Comparison of ENCODE assay signal across 1 cellular context in the genomic region with DNA sequence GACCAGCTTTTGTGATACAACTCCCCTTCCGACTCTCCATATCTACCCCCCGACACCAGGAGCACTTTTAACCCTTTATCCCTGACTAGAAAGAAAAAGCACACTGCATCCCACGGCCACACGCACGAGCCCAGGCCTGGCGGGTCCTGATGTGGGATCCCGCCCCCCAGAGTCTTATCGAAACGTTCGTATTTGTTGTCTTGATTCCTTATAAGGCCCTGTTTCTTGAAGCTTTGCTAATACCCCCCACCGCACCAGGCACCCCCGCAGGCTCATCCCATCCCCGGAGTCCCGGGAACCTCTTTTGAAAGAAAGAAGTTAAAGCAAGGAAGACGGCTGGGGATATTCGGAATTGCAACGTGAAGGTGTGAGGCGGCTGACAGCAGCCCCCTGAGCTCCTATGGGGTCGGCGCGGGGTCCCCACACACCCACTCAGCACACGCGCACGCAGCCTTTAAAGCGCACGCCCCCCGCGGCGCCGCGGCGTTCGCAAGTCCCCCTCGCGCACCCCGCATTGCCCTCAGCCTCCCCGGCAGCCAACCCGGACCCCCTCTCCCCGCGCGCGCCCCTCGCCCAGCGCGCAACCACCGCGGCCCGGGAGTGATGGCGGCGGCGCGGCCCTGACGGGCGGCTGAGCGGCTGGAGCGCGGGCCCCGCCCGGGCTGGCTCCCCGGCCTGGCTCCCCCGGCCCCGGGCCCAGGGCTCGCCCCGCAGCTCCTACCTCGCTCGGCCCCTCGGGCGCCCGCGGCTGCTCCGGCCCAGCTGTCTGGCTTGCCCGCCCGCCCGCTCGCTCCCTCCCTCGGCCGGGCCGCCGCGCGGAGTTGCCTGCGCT.
TF ChIP-seq lines count a peak whose summit lies in the region.

No MANE protein-coding gene starts in this region.

TF ChIP-seq in HepG2, 621 proteins besides CTCF, POLR2A, EP300 and RAD21 (continued from another document):
- TF ChIP-seq, protein P1, sequence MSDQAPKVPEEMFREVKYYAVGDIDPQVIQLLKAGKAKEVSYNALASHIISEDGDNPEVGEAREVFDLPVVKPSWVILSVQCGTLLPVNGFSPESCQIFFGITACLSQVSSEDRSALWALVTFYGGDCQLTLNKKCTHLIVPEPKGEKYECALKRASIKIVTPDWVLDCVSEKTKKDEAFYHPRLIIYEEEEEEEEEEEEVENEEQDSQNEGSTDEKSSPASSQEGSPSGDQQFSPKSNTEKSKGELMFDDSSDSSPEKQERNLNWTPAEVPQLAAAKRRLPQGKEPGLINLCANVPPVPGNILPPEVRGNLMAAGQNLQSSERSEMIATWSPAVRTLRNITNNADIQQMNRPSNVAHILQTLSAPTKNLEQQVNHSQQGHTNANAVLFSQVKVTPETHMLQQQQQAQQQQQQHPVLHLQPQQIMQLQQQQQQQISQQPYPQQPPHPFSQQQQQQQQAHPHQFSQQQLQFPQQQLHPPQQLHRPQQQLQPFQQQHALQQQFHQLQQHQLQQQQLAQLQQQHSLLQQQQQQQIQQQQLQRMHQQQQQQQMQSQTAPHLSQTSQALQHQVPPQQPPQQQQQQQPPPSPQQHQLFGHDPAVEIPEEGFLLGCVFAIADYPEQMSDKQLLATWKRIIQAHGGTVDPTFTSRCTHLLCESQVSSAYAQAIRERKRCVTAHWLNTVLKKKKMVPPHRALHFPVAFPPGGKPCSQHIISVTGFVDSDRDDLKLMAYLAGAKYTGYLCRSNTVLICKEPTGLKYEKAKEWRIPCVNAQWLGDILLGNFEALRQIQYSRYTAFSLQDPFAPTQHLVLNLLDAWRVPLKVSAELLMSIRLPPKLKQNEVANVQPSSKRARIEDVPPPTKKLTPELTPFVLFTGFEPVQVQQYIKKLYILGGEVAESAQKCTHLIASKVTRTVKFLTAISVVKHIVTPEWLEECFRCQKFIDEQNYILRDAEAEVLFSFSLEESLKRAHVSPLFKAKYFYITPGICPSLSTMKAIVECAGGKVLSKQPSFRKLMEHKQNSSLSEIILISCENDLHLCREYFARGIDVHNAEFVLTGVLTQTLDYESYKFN (CRISPR knock-in tag; conservative IDR thresholded peaks at IDR 0.05): no peak
- 0 out of 2 replicates have a peak, but pooled peaks have one; percentile 28 for TF ChIP-seq TARDBP (CRISPR knock-in tag; IDR thresholded peaks at IDR 0.05)
- TF ChIP-seq ZNF607 (CRISPR knock-in tag; IDR thresholded peaks at IDR 0.05; ENCODE audit: borderline replicate concordance): 0 out of 2 replicates have a peak, but pooled peaks have one; percentile 10
- 0 out of 2 replicates have a peak, but pooled peaks have one; percentile 2 for TF ChIP-seq ZSCAN21 (CRISPR knock-in tag; IDR thresholded peaks at IDR 0.05; ENCODE audit: borderline replicate concordance)
- peak; percentile 86 for TF ChIP-seq ZNF652 (CRISPR knock-in tag; IDR thresholded peaks at IDR 0.05; ENCODE audit: borderline replicate concordance, low read depth)
- no peak for TF ChIP-seq KLF15 (CRISPR knock-in tag; IDR thresholded peaks at IDR 0.05; ENCODE audit: borderline replicate concordance)
- TF ChIP-seq, protein P2, sequence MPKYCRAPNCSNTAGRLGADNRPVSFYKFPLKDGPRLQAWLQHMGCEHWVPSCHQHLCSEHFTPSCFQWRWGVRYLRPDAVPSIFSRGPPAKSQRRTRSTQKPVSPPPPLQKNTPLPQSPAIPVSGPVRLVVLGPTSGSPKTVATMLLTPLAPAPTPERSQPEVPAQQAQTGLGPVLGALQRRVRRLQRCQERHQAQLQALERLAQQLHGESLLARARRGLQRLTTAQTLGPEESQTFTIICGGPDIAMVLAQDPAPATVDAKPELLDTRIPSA (CRISPR knock-in tag; IDR thresholded peaks at IDR 0.05; ENCODE audit: borderline replicate concordance): no peak
- TF ChIP-seq SMYD3 (CRISPR knock-in tag; IDR thresholded peaks at IDR 0.05): peak; percentile 65; the same call in 1 of the 2 replicates
- TF ChIP-seq, protein P3, sequence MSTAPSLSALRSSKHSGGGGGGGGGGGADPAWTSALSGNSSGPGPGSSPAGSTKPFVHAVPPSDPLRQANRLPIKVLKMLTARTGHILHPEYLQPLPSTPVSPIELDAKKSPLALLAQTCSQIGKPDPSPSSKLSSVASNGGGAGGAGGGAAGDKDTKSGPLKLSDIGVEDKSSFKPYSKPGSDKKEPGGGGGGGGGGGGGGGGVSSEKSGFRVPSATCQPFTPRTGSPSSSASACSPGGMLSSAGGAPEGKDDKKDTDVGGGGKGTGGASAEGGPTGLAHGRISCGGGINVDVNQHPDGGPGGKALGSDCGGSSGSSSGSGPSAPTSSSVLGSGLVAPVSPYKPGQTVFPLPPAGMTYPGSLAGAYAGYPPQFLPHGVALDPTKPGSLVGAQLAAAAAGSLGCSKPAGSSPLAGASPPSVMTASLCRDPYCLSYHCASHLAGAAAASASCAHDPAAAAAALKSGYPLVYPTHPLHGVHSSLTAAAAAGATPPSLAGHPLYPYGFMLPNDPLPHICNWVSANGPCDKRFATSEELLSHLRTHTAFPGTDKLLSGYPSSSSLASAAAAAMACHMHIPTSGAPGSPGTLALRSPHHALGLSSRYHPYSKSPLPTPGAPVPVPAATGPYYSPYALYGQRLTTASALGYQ (CRISPR knock-in tag; IDR thresholded peaks at IDR 0.05): no peak
- 0 out of 2 replicates have a peak, but pooled peaks have one; percentile 32 for TF ChIP-seq ZNF350 (CRISPR knock-in tag; IDR thresholded peaks at IDR 0.05; ENCODE audit: borderline replicate concordance, low read depth)
- TF ChIP-seq PHF21A (CRISPR knock-in tag; IDR thresholded peaks at IDR 0.05): 0 out of 2 replicates have a peak, but pooled peaks have one; percentile 13
- TF ChIP-seq ARID2 (CRISPR knock-in tag; IDR thresholded peaks at IDR 0.05; ENCODE audit: borderline replicate concordance): peak; percentile 79
- TF ChIP-seq ZBTB7B (CRISPR knock-in tag; IDR thresholded peaks at IDR 0.05): peak; percentile 51
- TF ChIP-seq, protein P4, sequence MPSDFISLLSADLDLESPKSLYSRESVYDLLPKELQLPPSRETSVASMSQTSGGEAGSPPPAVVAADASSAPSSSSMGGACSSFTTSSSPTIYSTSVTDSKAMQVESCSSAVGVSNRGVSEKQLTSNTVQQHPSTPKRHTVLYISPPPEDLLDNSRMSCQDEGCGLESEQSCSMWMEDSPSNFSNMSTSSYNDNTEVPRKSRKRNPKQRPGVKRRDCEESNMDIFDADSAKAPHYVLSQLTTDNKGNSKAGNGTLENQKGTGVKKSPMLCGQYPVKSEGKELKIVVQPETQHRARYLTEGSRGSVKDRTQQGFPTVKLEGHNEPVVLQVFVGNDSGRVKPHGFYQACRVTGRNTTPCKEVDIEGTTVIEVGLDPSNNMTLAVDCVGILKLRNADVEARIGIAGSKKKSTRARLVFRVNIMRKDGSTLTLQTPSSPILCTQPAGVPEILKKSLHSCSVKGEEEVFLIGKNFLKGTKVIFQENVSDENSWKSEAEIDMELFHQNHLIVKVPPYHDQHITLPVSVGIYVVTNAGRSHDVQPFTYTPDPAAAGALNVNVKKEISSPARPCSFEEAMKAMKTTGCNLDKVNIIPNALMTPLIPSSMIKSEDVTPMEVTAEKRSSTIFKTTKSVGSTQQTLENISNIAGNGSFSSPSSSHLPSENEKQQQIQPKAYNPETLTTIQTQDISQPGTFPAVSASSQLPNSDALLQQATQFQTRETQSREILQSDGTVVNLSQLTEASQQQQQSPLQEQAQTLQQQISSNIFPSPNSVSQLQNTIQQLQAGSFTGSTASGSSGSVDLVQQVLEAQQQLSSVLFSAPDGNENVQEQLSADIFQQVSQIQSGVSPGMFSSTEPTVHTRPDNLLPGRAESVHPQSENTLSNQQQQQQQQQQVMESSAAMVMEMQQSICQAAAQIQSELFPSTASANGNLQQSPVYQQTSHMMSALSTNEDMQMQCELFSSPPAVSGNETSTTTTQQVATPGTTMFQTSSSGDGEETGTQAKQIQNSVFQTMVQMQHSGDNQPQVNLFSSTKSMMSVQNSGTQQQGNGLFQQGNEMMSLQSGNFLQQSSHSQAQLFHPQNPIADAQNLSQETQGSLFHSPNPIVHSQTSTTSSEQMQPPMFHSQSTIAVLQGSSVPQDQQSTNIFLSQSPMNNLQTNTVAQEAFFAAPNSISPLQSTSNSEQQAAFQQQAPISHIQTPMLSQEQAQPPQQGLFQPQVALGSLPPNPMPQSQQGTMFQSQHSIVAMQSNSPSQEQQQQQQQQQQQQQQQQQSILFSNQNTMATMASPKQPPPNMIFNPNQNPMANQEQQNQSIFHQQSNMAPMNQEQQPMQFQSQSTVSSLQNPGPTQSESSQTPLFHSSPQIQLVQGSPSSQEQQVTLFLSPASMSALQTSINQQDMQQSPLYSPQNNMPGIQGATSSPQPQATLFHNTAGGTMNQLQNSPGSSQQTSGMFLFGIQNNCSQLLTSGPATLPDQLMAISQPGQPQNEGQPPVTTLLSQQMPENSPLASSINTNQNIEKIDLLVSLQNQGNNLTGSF (CRISPR knock-in tag; IDR thresholded peaks at IDR 0.05): 0 out of 2 replicates have a peak, but pooled peaks have one; percentile 14
- TF ChIP-seq, protein P5, sequence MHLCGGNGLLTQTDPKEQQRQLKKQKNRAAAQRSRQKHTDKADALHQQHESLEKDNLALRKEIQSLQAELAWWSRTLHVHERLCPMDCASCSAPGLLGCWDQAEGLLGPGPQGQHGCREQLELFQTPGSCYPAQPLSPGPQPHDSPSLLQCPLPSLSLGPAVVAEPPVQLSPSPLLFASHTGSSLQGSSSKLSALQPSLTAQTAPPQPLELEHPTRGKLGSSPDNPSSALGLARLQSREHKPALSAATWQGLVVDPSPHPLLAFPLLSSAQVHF (CRISPR knock-in tag; IDR thresholded peaks at IDR 0.05): no peak
- no peak for TF ChIP-seq HNRNPH1 (optimal IDR thresholded peaks at IDR 0.05; ENCODE audit: low read depth, low read length)
- peak; percentile 16 for TF ChIP-seq RBM39 (IDR thresholded peaks at IDR 0.05; ENCODE audit: low read depth, low read length, poor library complexity, severe bottlenecking)
- TF ChIP-seq SNAI1 (CRISPR knock-in tag; IDR thresholded peaks at IDR 0.05; ENCODE audit: borderline replicate concordance): peak; percentile 17; the same call in 1 of the 2 replicates
- TF ChIP-seq NFKB2 (CRISPR knock-in tag; IDR thresholded peaks at IDR 0.05; ENCODE audit: borderline replicate concordance): 0 out of 2 replicates have a peak, but pooled peaks have one; percentile 39
- peak; percentile 26; the same call in 1 of the 2 replicates for TF ChIP-seq MYC (CRISPR knock-in tag; IDR thresholded peaks at IDR 0.05; ENCODE audit: borderline replicate concordance)
- TF ChIP-seq GZF1 (CRISPR knock-in tag; IDR thresholded peaks at IDR 0.05): no peak
- peak; percentile 17; the same call in 1 of the 2 replicates for TF ChIP-seq ELF1 (CRISPR knock-in tag; IDR thresholded peaks at IDR 0.05)
- TF ChIP-seq SALL1 (CRISPR knock-in tag; IDR thresholded peaks at IDR 0.05): peak; percentile 36; the same call in 1 of the 2 replicates
- TF ChIP-seq, protein P6, sequence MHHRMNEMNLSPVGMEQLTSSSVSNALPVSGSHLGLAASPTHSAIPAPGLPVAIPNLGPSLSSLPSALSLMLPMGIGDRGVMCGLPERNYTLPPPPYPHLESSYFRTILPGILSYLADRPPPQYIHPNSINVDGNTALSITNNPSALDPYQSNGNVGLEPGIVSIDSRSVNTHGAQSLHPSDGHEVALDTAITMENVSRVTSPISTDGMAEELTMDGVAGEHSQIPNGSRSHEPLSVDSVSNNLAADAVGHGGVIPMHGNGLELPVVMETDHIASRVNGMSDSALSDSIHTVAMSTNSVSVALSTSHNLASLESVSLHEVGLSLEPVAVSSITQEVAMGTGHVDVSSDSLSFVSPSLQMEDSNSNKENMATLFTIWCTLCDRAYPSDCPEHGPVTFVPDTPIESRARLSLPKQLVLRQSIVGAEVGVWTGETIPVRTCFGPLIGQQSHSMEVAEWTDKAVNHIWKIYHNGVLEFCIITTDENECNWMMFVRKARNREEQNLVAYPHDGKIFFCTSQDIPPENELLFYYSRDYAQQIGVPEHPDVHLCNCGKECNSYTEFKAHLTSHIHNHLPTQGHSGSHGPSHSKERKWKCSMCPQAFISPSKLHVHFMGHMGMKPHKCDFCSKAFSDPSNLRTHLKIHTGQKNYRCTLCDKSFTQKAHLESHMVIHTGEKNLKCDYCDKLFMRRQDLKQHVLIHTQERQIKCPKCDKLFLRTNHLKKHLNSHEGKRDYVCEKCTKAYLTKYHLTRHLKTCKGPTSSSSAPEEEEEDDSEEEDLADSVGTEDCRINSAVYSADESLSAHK (CRISPR knock-in tag; IDR thresholded peaks at IDR 0.05; ENCODE audit: borderline replicate concordance): 0 out of 2 replicates have a peak, but pooled peaks have one; percentile 25
- 0 out of 2 replicates have a peak, but pooled peaks have one; percentile 27 for TF ChIP-seq ZNF724P (CRISPR knock-in tag; IDR thresholded peaks at IDR 0.05; ENCODE audit: borderline replicate concordance)
- TF ChIP-seq RFX1 (IDR thresholded peaks at IDR 0.05): no peak
